In genomic region chr21:45386728-45387371, GRCh38 we compare ENCODE assay signal across 10 cellular contexts. TPM values are rescaled to one million over a fixed set of nuclear protein-coding genes. Genes with fewer than 3 reads are reported as not detected.
A peak's percentile ranks its signal among the peaks of the same experiment; 100 is the strongest.
DNase-seq lines count a peak whose midpoint lies in the region; ATAC-seq and TF ChIP-seq lines count a peak whose summit lies in the region.
"Had no signal": no experiment of that assay in that cellular context is flagged by ENCODE, and none has a peak within 500 bp of the region (broad histone marks: within the 10 kb centered on the region; RNA-seq: fewer than 3 reads in every experiment).

No MANE protein-coding gene starts in this region.

- no peak overlapping the region for H3K4me3 ChIP-seq in retinal pigment epithelial cell (ENCODE audit: low read length)

- DNase-seq in EL: peak; percentile 97
- peak; percentile 31 for DNase-seq in SW480 (ENCODE audit: low spot score)
- DNase-seq in glomerular endothelial cell (ENCODE audit: extremely low read depth, low read depth, low spot score): peak; percentile 14
- no peak for DNase-seq in retinal pigment epithelial cell (ENCODE audit: low read depth)
- no peak for DNase-seq in NCI-H187 (lab: John Stamatoyannopoulos, UW)
- no peak for DNase-seq in cerebellar nuclear complex (lab: John Stamatoyannopoulos, UW)
- DNase-seq: activated T-cell treated with anti-CD3 and anti-CD28 coated beads, Interleukin-2, amount 50 U/mL, for 48 hours; NCI-H226 had no signal

- ATAC-seq in HG03378 (IDR thresholded peaks at IDR 0.05; ENCODE audit: unreplicated experiment): no peak
- no peak for ATAC-seq in GM21825 (IDR thresholded peaks at IDR 0.05; ENCODE audit: unreplicated experiment)

- TF ChIP-seq CTCF in retinal pigment epithelial cell (conservative IDR thresholded peaks at IDR 0.05; ENCODE audit: low read depth, low read length): peak; percentile 28

RNA-seq across cellular contexts. Expression of gene COL18A1, which starts 18.1 kb away (rescaled TPM):
- 1,199 and 1,391 TPM in 2 replicates for total RNA-seq in glomerular endothelial cell

Comparison
In these comparisons a context has a peak if more than half of its experiments do, and no peak if none do; other contexts are left out.
1. DNase-seq: peak in EL (single experiment), SW480 (single experiment) and glomerular endothelial cell (single experiment); none in retinal pigment epithelial cell (single experiment), NCI-H187 (0 of 2) and cerebellar nuclear complex (0 of 2).